1 cellular context compared by ENCODE assay signal in genomic region chr17:45984368-45984767, GRCh38.
TF ChIP-seq lines count a peak whose summit lies in the region.

No MANE protein-coding gene starts in this region.

TF ChIP-seq in H1, 55 proteins besides CTCF, POLR2A, EP300 and RAD21:
- TF ChIP-seq TAF1 (IDR thresholded peaks at IDR 0.05; ENCODE audit: low read depth, low read length) (no peak), YY1 (IDR thresholded peaks at IDR 0.05; ENCODE audit: low read depth, low read length) (no peak), ATF3 (IDR thresholded peaks at IDR 0.05; ENCODE audit: insufficient read depth, low read depth, low read length) (no peak), POU5F1 (IDR thresholded peaks at IDR 0.05; ENCODE audit: low read depth, low read length) (no peak), BRCA1 (IDR thresholded peaks at IDR 0.05; ENCODE audit: low read depth, low read length) (no peak), SAP30 (IDR thresholded peaks at IDR 0.05; ENCODE audit: insufficient read depth, insufficient replicate concordance, low read length) (no peak), HDAC2 (IDR thresholded peaks at IDR 0.05; ENCODE audit: borderline replicate concordance in 1 of 2, low read depth in 2 of 2, low read length in 2 of 2) (no peak)
